Comparison of ENCODE assay signal across 1 cellular context in the genomic region with DNA sequence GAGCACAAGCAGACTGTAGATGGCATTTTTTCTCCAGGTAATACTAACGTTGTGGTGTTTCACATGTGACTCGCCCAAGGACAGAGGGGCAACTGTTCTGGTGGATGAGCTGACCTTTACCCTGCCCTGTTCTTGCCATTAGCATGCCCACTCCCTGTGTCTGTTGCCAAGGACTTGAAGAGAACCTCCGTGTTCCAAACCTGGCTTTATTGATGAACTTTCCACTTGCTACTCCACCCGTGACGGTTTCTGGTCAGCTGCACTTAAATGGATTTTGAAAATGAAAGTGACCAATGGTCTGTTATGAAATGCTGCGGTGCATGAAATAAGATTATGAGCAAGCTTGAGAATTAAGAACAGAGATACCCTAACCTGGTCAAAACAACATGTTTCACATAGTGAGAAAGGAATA.
TF ChIP-seq lines count a peak whose summit lies in the region.

No MANE protein-coding gene starts in this region.

TF ChIP-seq in GM12878, 131 proteins besides CTCF, POLR2A, EP300 and RAD21 (continued from another document):
- TF ChIP-seq, protein P1, sequence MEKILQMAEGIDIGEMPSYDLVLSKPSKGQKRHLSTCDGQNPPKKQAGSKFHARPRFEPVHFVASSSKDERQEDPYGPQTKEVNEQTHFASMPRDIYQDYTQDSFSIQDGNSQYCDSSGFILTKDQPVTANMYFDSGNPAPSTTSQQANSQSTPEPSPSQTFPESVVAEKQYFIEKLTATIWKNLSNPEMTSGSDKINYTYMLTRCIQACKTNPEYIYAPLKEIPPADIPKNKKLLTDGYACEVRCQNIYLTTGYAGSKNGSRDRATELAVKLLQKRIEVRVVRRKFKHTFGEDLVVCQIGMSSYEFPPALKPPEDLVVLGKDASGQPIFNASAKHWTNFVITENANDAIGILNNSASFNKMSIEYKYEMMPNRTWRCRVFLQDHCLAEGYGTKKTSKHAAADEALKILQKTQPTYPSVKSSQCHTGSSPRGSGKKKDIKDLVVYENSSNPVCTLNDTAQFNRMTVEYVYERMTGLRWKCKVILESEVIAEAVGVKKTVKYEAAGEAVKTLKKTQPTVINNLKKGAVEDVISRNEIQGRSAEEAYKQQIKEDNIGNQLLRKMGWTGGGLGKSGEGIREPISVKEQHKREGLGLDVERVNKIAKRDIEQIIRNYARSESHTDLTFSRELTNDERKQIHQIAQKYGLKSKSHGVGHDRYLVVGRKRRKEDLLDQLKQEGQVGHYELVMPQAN (conservative IDR thresholded peaks at IDR 0.05): no peak
- TF ChIP-seq KAT2A (conservative IDR thresholded peaks at IDR 0.05; ENCODE audit: control insufficient read depth, low read depth, low read length): no peak
- TF ChIP-seq PAX5 (IDR thresholded peaks at IDR 0.05; ENCODE audit: borderline replicate concordance, low read depth, low read length): peak; percentile 96
- 0 out of 2 replicates have a peak, but pooled peaks have one; percentile 18 for TF ChIP-seq RAD51 (IDR thresholded peaks at IDR 0.05)
- TF ChIP-seq, protein P2, sequence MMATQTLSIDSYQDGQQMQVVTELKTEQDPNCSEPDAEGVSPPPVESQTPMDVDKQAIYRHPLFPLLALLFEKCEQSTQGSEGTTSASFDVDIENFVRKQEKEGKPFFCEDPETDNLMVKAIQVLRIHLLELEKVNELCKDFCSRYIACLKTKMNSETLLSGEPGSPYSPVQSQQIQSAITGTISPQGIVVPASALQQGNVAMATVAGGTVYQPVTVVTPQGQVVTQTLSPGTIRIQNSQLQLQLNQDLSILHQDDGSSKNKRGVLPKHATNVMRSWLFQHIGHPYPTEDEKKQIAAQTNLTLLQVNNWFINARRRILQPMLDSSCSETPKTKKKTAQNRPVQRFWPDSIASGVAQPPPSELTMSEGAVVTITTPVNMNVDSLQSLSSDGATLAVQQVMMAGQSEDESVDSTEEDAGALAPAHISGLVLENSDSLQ (IDR thresholded peaks at IDR 0.05): no peak
- TF ChIP-seq TCF3 (IDR thresholded peaks at IDR 0.05; ENCODE audit: borderline replicate concordance, insufficient read depth, low read depth, low read length): no peak
- peak; percentile 50; the same call in 1 of the 2 replicates for TF ChIP-seq NFIC (IDR thresholded peaks at IDR 0.05; ENCODE audit: low read depth, low read length)
- TF ChIP-seq JUNB (IDR thresholded peaks at IDR 0.05): peak; percentile 57; the same call in 1 of the 2 replicates
- peak; percentile 44 to 46; a peak in 3 of 4 replicates for TF ChIP-seq IKZF2 (IDR thresholded peaks at IDR 0.05)
- TF ChIP-seq MEF2B (IDR thresholded peaks at IDR 0.05; ENCODE audit: partially characterized antibody, poor library complexity, severe bottlenecking): no peak
- TF ChIP-seq IRF4 (IDR thresholded peaks at IDR 0.05; ENCODE audit: low read depth, low read length): 0 out of 2 replicates have a peak, but pooled peaks have one; percentile 52
- TF ChIP-seq CHD1 (IDR thresholded peaks at IDR 0.05; ENCODE audit: low read depth, low read length): no peak
- no peak for TF ChIP-seq BRCA1 (IDR thresholded peaks at IDR 0.05; ENCODE audit: low read depth, low read length)
- no peak for TF ChIP-seq SMC3 (IDR thresholded peaks at IDR 0.05; ENCODE audit: borderline replicate concordance, low read length)
- TF ChIP-seq JUND (IDR thresholded peaks at IDR 0.05; ENCODE audit: low read depth, low read length): no peak
- TF ChIP-seq FOXM1 (IDR thresholded peaks at IDR 0.05; ENCODE audit: low read depth, low read length): no peak
- TF ChIP-seq, protein P3, sequence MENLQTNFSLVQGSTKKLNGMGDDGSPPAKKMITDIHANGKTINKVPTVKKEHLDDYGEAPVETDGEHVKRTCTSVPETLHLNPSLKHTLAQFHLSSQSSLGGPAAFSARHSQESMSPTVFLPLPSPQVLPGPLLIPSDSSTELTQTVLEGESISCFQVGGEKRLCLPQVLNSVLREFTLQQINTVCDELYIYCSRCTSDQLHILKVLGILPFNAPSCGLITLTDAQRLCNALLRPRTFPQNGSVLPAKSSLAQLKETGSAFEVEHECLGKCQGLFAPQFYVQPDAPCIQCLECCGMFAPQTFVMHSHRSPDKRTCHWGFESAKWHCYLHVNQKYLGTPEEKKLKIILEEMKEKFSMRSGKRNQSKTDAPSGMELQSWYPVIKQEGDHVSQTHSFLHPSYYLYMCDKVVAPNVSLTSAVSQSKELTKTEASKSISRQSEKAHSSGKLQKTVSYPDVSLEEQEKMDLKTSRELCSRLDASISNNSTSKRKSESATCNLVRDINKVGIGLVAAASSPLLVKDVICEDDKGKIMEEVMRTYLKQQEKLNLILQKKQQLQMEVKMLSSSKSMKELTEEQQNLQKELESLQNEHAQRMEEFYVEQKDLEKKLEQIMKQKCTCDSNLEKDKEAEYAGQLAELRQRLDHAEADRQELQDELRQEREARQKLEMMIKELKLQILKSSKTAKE (IDR thresholded peaks at IDR 0.05; ENCODE audit: low read depth, poor library complexity, severe bottlenecking): peak; percentile 64
- TF ChIP-seq SUPT20H (IDR thresholded peaks at IDR 0.05; ENCODE audit: borderline replicate concordance, control insufficient read depth, low read depth, low read length): no peak
- TF ChIP-seq YY1 (IDR thresholded peaks at IDR 0.05; ENCODE audit: low read depth, low read length): no peak
- peak; percentile 66; the same call in 1 of the 2 replicates for TF ChIP-seq NR2F1 (conservative IDR thresholded peaks at IDR 0.05)
- TF ChIP-seq BCL11A (IDR thresholded peaks at IDR 0.05; ENCODE audit: low read depth, low read length): 0 out of 2 replicates have a peak, but pooled peaks have one; percentile 57
- peak; percentile 42 for TF ChIP-seq IKZF1 (conservative IDR thresholded peaks at IDR 0.05)
- TF ChIP-seq BHLHE40 (IDR thresholded peaks at IDR 0.05; ENCODE audit: borderline replicate concordance in 1 of 2, low read depth in 2 of 2, low read length in 1 of 2): peak; percentile 31 to 45; a peak in 1 of 4 replicates
- no peak for TF ChIP-seq RCOR1 (conservative IDR thresholded peaks at IDR 0.05; ENCODE audit: low read depth, low read length)
- TF ChIP-seq ATF7 (IDR thresholded peaks at IDR 0.05; ENCODE audit: low read depth): peak; percentile 16; the same call in 1 of the 2 replicates
- TF ChIP-seq, protein P4, sequence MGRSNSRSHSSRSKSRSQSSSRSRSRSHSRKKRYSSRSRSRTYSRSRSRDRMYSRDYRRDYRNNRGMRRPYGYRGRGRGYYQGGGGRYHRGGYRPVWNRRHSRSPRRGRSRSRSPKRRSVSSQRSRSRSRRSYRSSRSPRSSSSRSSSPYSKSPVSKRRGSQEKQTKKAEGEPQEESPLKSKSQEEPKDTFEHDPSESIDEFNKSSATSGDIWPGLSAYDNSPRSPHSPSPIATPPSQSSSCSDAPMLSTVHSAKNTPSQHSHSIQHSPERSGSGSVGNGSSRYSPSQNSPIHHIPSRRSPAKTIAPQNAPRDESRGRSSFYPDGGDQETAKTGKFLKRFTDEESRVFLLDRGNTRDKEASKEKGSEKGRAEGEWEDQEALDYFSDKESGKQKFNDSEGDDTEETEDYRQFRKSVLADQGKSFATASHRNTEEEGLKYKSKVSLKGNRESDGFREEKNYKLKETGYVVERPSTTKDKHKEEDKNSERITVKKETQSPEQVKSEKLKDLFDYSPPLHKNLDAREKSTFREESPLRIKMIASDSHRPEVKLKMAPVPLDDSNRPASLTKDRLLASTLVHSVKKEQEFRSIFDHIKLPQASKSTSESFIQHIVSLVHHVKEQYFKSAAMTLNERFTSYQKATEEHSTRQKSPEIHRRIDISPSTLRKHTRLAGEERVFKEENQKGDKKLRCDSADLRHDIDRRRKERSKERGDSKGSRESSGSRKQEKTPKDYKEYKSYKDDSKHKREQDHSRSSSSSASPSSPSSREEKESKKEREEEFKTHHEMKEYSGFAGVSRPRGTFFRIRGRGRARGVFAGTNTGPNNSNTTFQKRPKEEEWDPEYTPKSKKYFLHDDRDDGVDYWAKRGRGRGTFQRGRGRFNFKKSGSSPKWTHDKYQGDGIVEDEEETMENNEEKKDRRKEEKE (IDR thresholded peaks at IDR 0.05): no peak
- TF ChIP-seq ZNF622 (IDR thresholded peaks at IDR 0.05): no peak
